ENCODE assay signal across 14 cellular contexts in the genomic region with DNA sequence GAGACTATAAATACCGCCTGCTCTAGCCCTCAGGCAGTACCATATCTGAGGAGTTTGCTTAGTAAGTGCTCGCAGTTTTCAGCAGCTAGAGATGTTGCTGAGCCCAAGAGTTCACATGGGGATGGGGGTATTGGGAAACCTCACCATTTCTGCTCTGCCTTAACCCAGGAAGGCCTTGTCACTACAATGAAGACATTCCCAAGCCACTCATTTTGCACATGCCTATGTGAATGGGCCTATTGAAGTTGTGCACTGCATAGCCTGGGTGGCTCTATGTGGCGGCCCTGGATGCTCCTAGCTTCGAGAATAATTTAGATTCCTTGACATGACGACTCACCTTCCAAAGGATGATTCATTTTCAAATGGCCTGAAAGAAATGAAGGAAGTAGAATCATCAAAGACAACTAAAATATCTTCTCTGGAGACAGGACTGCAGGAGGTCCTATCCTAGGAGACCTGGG.
A peak's percentile ranks its signal among the peaks of the same experiment; 100 is the strongest.
DNase-seq lines count a peak whose midpoint lies in the region; ATAC-seq lines count a peak whose summit lies in the region.
"Had no signal": no experiment of that assay in that cellular context is flagged by ENCODE, and none has a peak within 500 bp of the region (broad histone marks: within the 10 kb centered on the region; RNA-seq: fewer than 3 reads in every experiment).

No MANE protein-coding gene starts in this region.

- H3K4me3 ChIP-seq in skeletal muscle cell (ENCODE audit: low read depth, low read length) = no peak overlapping the region
- H3K4me3 ChIP-seq: lower lobe of right lung, stomach had no signal

- no peaks in the 10 kb centered on the region for H3K36me3 Mint-ChIP-seq in stimulated activated effector memory CD8-positive, alpha-beta T cell treated with anti-CD3 and anti-CD28 coated beads, Interleukin-12 subunit alpha, Interleukin-12 subunit beta, amount 100 ng/mL, for 72 hours

- ATAC-seq in stimulated activated effector memory CD8-positive, alpha-beta T cell treated with anti-CD3 and anti-CD28 coated beads, Interleukin-12 subunit alpha, Interleukin-12 subunit beta, amount 100 ng/mL, for 72 hours = no peak
- ATAC-seq: lower lobe of right lung had no signal

- H3K9me3 Mint-ChIP-seq in stimulated activated effector memory CD8-positive, alpha-beta T cell treated with anti-CD3 and anti-CD28 coated beads, Interleukin-12 subunit alpha, Interleukin-12 subunit beta, amount 100 ng/mL, for 72 hours = no peaks in the 10 kb centered on the region
- H3K9me3 Mint-ChIP-seq: T-helper 1 cell treated with Interleukin-12 subunit alpha and Interleukin-12 subunit beta and Interleukin-4 antibody, amounts not matched to agents 30 μg/mL and 1 μg/mL, for 36 hours had no signal

- H3K4me3 Mint-ChIP-seq in stimulated activated effector memory CD8-positive, alpha-beta T cell treated with anti-CD3 and anti-CD28 coated beads, Interleukin-12 subunit alpha, Interleukin-12 subunit beta, amount 100 ng/mL, for 72 hours = no peak overlapping the region
- H3K4me3 Mint-ChIP-seq: T-helper 1 cell treated with Interleukin-12 subunit alpha and Interleukin-12 subunit beta and Interleukin-4 antibody, amounts not matched to agents 30 μg/mL and 1 μg/mL, for 36 hours had no signal

- peak; percentile 84 for DNase-seq in GM04503 (ENCODE audit: low read depth)
- DNase-seq in RKO (ENCODE audit: low spot score) = peak; percentile 7
- peak; percentile 60 for DNase-seq in fibroblast of gingiva (ENCODE audit: low read depth)
- DNase-seq in skeletal muscle cell (ENCODE audit: low read depth) = peak; percentile 69
- DNase-seq in stimulated activated effector memory CD8-positive, alpha-beta T cell treated with anti-CD3 and anti-CD28 coated beads, Interleukin-12 subunit alpha, Interleukin-12 subunit beta, amount 100 ng/mL, for 72 hours (ENCODE audit: low spot score in 2 of 2) = no peak
- no peak for DNase-seq in activated effector memory CD4-positive, alpha-beta T cell treated with anti-CD3 and anti-CD28 coated beads, Interleukin-2, amount 50 U/mL, for 16 hours
- DNase-seq in NCI-H1092 (lab: John Stamatoyannopoulos, UW) = no peak
- no peak for DNase-seq in activated CD8-positive, alpha-beta memory T cell treated with anti-CD3 and anti-CD28 coated beads, Interleukin-2, amount 50 U/mL, for 4 hours
- DNase-seq: activated naive CD4-positive, alpha-beta T cell treated with Interleukin-2 at 50 U/mL for 16 hours; COR-L47; lower lobe of right lung; NCI-H1694; stomach had no signal

- H3K27ac Mint-ChIP-seq in stimulated activated effector memory CD8-positive, alpha-beta T cell treated with anti-CD3 and anti-CD28 coated beads, Interleukin-12 subunit alpha, Interleukin-12 subunit beta, amount 100 ng/mL, for 72 hours = no peak overlapping the region
- H3K27ac Mint-ChIP-seq: T-helper 1 cell treated with Interleukin-12 subunit alpha and Interleukin-12 subunit beta and Interleukin-4 antibody, amounts not matched to agents 30 μg/mL and 1 μg/mL, for 36 hours had no signal

- H3K4me1 Mint-ChIP-seq in stimulated activated effector memory CD8-positive, alpha-beta T cell treated with anti-CD3 and anti-CD28 coated beads, Interleukin-12 subunit alpha, Interleukin-12 subunit beta, amount 100 ng/mL, for 72 hours = no peaks in the 10 kb centered on the region

Comparison
In these comparisons a context has a peak if more than half of its experiments do, and no peak if none do; other contexts are left out.
1. DNase-seq: peak in GM04503 (single experiment), RKO (single experiment), fibroblast of gingiva (single experiment) and skeletal muscle cell (single experiment); none in stimulated activated effector memory CD8-positive, alpha-beta T cell treated with anti-CD3 and anti-CD28 coated beads, Interleukin-12 subunit alpha, Interleukin-12 subunit beta, amount 100 ng/mL, for 72 hours (0 of 2), activated effector memory CD4-positive, alpha-beta T cell treated with anti-CD3 and anti-CD28 coated beads, Interleukin-2, amount 50 U/mL, for 16 hours (single experiment), NCI-H1092 (single experiment) and activated CD8-positive, alpha-beta memory T cell treated with anti-CD3 and anti-CD28 coated beads, Interleukin-2, amount 50 U/mL, for 4 hours (single experiment).